8 cellular contexts compared by ENCODE assay signal in genomic region chr2:27033253-27033852, GRCh38. TPM values are rescaled to one million over a fixed set of nuclear protein-coding genes. Genes with fewer than 3 reads are reported as not detected.
DNase-seq lines count a peak whose midpoint lies in the region; ATAC-seq and TF ChIP-seq lines count a peak whose summit lies in the region.

No MANE protein-coding gene starts in this region.

- H3K36me3 ChIP-seq in fibroblast of lung (ENCODE audit: control insufficient read depth, insufficient read depth, low read length) (peaks cover 35% of the 10 kb centered on the region), rectal smooth muscle tissue (ENCODE audit: control insufficient read depth, insufficient read depth, low read length) (peaks cover 30% of the 10 kb centered on the region)

- H3K4me2 ChIP-seq in fibroblast of lung (ENCODE audit: extremely low read depth, insufficient read depth, low read length) = peak overlapping the region; percentile 98

- H3K4me1 ChIP-seq in fibroblast of lung (ENCODE audit: control insufficient read depth, extremely low read depth, insufficient read depth, low read length) (peaks cover 3% of the 10 kb centered on the region), rectal smooth muscle tissue (ENCODE audit: control insufficient read depth, insufficient read depth, low read length) (peaks cover 7% of the 10 kb centered on the region)

- peak overlapping the region; percentile 10 for H2AFZ ChIP-seq in fibroblast of lung (ENCODE audit: low read length)

- TF ChIP-seq CTCF in RWPE1 (conservative IDR thresholded peaks at IDR 0.05; ENCODE audit: low read depth) (no peak), fibroblast of lung (conservative IDR thresholded peaks at IDR 0.05 in 1 of 2, IDR thresholded peaks at IDR 0.05 in 1 of 2; ENCODE audit: low read depth in 1 of 2, low read length in 2 of 2) (no peak)

- H4K20me1 ChIP-seq in fibroblast of lung (ENCODE audit: control insufficient read depth, extremely low read depth, insufficient read depth, low read length) = no peaks in the 10 kb centered on the region

- H3K27ac ChIP-seq in RWPE1 (peak overlapping the region; percentile 67), fibroblast of lung (ENCODE audit: insufficient read depth, low read length) (peak overlapping the region; percentile 82), rectal smooth muscle tissue (ENCODE audit: low read depth, low read length) (peak overlapping the region; percentile 53)

- POLR2A ChIA-PET in RWPE1 (lab: Yijun Ruan, JAX; ENCODE audit: low non-redundant PET) = interaction anchor here (0.6 to 0.8 kb wide), 2 partner anchors 11 to 18 kb away, joined by 3 read pairs; partner anchors contain the start of gene AGBL5

- no peaks in the 10 kb centered on the region for H3K9me3 ChIP-seq in fibroblast of lung (ENCODE audit: control insufficient read depth, insufficient read depth, low read depth, low read length)

- CTCF ChIA-PET in RWPE1 (lab: Yijun Ruan, JAX) = interaction anchor here (0.9 to 2.3 kb wide), 4 partner anchors 16 to 187 kb away, joined by 3 to 5 read pairs (median 4); no protein-coding TSS in a partner anchor

- H3K4me3 ChIP-seq in fibroblast of lung (replicated peaks in 1 of 4; ENCODE audit: control extremely low read depth in 1 of 4, insufficient read depth in 1 of 4, low read depth in 3 of 4, low read length in 4 of 4) (peak overlapping the region; percentile 87 to 99 (median 93)), rectal smooth muscle tissue (ENCODE audit: low read length) (peak overlapping the region; percentile 89)

- ATAC-seq in GM21619 (IDR thresholded peaks at IDR 0.05; ENCODE audit: unreplicated experiment) = peak; percentile 1
- no peak for ATAC-seq in HG02885 (IDR thresholded peaks at IDR 0.05; ENCODE audit: poor library complexity, unreplicated experiment)
- ATAC-seq in esophagus mucosa = no peak

- H3K9ac ChIP-seq in fibroblast of lung (ENCODE audit: insufficient read depth, low read length) (peak overlapping the region; percentile 95), rectal smooth muscle tissue (ENCODE audit: low read length) (peak overlapping the region; percentile 52)

- no peak for DNase-seq in RWPE1 (ENCODE audit: low spot score)
- DNase-seq in fibroblast of lung (ENCODE audit: low read depth in 2 of 2) = no peak
- no peak for DNase-seq in AG08396 (ENCODE audit: low spot score)
- DNase-seq in GM19238 (ENCODE audit: insufficient read length, low spot score) = no peak

- peaks cover 33% of the 10 kb centered on the region for H3K79me2 ChIP-seq in fibroblast of lung (ENCODE audit: control insufficient read depth, insufficient read depth, low read length)

- H3K27me3 ChIP-seq in fibroblast of lung (ENCODE audit: control insufficient read depth, insufficient read depth, low read length) (no peaks in the 10 kb centered on the region), rectal smooth muscle tissue (ENCODE audit: control insufficient read depth, insufficient read depth, low read length) (no peaks in the 10 kb centered on the region)

RNA-seq across cellular contexts. Expression of gene TMEM214, which starts 0.6 kb away (rescaled TPM):
- total RNA-seq in fibroblast of lung (17.5 and 22.6 TPM in 2 replicates), esophagus mucosa (29.7 TPM)
- polyA plus RNA-seq in fibroblast of lung = 115 and 127 TPM in 2 replicates
- 96.0 and 116 TPM in 2 replicates for polyA plus RNA-seq in fibroblast of lung (2012)
- polyA minus RNA-seq in fibroblast of lung (ENCODE audit: low replicate concordance) = 777 and 782 TPM in 2 replicates

RNA-seq across cellular contexts. Expression of gene AGBL5, which starts 18.1 kb away (rescaled TPM):
- total RNA-seq in fibroblast of lung = 19.8 TPM in 2 replicates
- 20.9 and 26.1 TPM in 2 replicates for polyA plus RNA-seq in fibroblast of lung
- 19.9 and 21.6 TPM in 2 replicates for polyA plus RNA-seq in fibroblast of lung (2012)
- 69.7 and 72.6 TPM in 2 replicates for polyA minus RNA-seq in fibroblast of lung (ENCODE audit: low replicate concordance)
- total RNA-seq in esophagus mucosa = 14.1 TPM

RNA-seq across cellular contexts. Expression of gene OST4, which starts 38.1 kb away (rescaled TPM):
- 479 and 505 TPM in 2 replicates for total RNA-seq in fibroblast of lung
- 1,054 and 1,265 TPM in 2 replicates for polyA plus RNA-seq in fibroblast of lung
- polyA plus RNA-seq in fibroblast of lung (2012) = 886 and 1,001 TPM in 2 replicates
- polyA minus RNA-seq in fibroblast of lung (ENCODE audit: low replicate concordance) = 283 and 364 TPM in 2 replicates
- total RNA-seq in esophagus mucosa = 258 TPM

RNA-seq across cellular contexts. Expression of gene EMILIN1, which starts 45.1 kb away (rescaled TPM):
- total RNA-seq in fibroblast of lung (187 and 251 TPM in 2 replicates), esophagus mucosa (3.0 TPM)
- polyA plus RNA-seq in fibroblast of lung = 44.3 and 46.8 TPM in 2 replicates
- polyA plus RNA-seq in fibroblast of lung (2012) = 155 and 172 TPM in 2 replicates
- 48.2 and 58.1 TPM in 2 replicates for polyA minus RNA-seq in fibroblast of lung (ENCODE audit: low replicate concordance)

RNA-seq across cellular contexts. Expression of gene KHK, which starts 53.2 kb away (rescaled TPM):
- 1.0 and 1.3 TPM in 2 replicates for total RNA-seq in fibroblast of lung
- polyA plus RNA-seq in fibroblast of lung = 0.17 and 0.54 TPM in 2 replicates
- 0.48 and 1.3 TPM in 2 replicates for polyA plus RNA-seq in fibroblast of lung (2012)
- 0.59 and 4.6 TPM in 2 replicates for polyA minus RNA-seq in fibroblast of lung (ENCODE audit: low replicate concordance)
- total RNA-seq in esophagus mucosa = 3.5 TPM
